ENCODE assay signal across 1 cellular context in the genomic region with DNA sequence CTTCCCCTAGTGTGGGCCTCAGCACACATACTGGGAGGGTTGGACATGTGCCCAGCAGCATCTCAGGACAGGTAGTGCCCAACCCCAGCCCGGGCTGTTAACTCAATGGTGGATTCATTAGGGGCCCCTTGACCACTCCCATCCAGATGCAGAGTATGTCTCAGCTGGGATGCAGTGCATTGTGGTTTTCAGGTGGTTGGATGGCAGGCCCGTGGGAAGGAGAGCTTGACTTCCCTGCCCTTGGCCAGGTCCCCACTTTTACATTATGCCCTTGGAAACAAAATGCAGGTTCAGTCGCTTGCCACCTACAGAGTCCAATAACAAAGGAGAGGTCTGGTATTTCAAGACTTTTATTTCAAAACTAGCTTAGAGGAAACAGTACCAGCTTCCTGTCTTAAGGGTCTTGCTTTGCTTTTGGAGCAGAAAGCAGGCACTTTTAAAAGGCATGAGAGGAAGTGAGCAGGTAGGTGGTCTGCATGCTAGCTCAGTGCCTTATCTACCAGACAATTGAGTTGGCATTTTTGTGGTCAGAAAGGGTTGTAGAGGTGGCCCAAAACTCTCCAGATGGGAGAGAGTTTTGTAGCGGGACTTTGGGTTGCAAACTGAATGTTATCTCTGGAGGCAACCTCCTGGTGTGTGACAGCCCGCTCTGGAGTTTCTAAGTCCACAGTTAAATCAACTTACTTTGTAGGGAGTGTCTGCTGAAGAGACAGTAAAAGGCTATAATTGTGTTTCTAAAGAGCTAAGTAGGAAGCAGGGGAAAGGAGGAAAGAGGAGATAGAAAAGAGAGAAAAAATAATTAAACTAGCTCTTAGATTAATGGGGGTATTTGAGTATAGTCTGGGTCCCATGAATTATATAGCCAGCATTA.
TF ChIP-seq lines count a peak whose summit lies in the region.

No MANE protein-coding gene starts in this region.

TF ChIP-seq in H1, 55 proteins besides CTCF, POLR2A, EP300 and RAD21:
- TF ChIP-seq TCF12 (IDR thresholded peaks at IDR 0.05; ENCODE audit: low read depth, low read length) (no peak), JUND (IDR thresholded peaks at IDR 0.05; ENCODE audit: low read length) (no peak), NANOG (IDR thresholded peaks at IDR 0.05; ENCODE audit: insufficient read depth, low read depth, low read length, poor library complexity, severe bottlenecking) (no peak), CHD1 (IDR thresholded peaks at IDR 0.05; ENCODE audit: low read depth, low read length) (no peak), ZNF274 (IDR thresholded peaks at IDR 0.05; ENCODE audit: borderline replicate concordance, extremely low read depth, low read length) (no peak), POLR2AphosphoS5 (IDR thresholded peaks at IDR 0.05; ENCODE audit: low read depth, low read length) (no peak), SAP30 (IDR thresholded peaks at IDR 0.05; ENCODE audit: insufficient read depth, insufficient replicate concordance, low read length) (no peak), JUN (IDR thresholded peaks at IDR 0.05; ENCODE audit: low read depth, low read length) (no peak), SP1 (IDR thresholded peaks at IDR 0.05; ENCODE audit: low read depth, low read length) (no peak), FOSL1 (IDR thresholded peaks at IDR 0.05; ENCODE audit: insufficient read depth, low read depth, low read length) (no peak), EZH2 (IDR thresholded peaks at IDR 0.05; ENCODE audit: low read depth, low read length, severe bottlenecking) (no peak), CREB1 (IDR thresholded peaks at IDR 0.05) (no peak), CEBPB (IDR thresholded peaks at IDR 0.05; ENCODE audit: low read depth, low read length) (no peak), POU5F1 (IDR thresholded peaks at IDR 0.05; ENCODE audit: low read depth, low read length) (no peak), BRCA1 (IDR thresholded peaks at IDR 0.05; ENCODE audit: low read depth, low read length) (no peak), RBBP5 (IDR thresholded peaks at IDR 0.05; ENCODE audit: borderline replicate concordance, low read depth, low read length) (no peak)
- TF ChIP-seq, protein P1, sequence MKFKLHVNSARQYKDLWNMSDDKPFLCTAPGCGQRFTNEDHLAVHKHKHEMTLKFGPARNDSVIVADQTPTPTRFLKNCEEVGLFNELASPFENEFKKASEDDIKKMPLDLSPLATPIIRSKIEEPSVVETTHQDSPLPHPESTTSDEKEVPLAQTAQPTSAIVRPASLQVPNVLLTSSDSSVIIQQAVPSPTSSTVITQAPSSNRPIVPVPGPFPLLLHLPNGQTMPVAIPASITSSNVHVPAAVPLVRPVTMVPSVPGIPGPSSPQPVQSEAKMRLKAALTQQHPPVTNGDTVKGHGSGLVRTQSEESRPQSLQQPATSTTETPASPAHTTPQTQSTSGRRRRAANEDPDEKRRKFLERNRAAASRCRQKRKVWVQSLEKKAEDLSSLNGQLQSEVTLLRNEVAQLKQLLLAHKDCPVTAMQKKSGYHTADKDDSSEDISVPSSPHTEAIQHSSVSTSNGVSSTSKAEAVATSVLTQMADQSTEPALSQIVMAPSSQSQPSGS (IDR thresholded peaks at IDR 0.05; ENCODE audit: low read length) = no peak
- TF ChIP-seq, protein P2, sequence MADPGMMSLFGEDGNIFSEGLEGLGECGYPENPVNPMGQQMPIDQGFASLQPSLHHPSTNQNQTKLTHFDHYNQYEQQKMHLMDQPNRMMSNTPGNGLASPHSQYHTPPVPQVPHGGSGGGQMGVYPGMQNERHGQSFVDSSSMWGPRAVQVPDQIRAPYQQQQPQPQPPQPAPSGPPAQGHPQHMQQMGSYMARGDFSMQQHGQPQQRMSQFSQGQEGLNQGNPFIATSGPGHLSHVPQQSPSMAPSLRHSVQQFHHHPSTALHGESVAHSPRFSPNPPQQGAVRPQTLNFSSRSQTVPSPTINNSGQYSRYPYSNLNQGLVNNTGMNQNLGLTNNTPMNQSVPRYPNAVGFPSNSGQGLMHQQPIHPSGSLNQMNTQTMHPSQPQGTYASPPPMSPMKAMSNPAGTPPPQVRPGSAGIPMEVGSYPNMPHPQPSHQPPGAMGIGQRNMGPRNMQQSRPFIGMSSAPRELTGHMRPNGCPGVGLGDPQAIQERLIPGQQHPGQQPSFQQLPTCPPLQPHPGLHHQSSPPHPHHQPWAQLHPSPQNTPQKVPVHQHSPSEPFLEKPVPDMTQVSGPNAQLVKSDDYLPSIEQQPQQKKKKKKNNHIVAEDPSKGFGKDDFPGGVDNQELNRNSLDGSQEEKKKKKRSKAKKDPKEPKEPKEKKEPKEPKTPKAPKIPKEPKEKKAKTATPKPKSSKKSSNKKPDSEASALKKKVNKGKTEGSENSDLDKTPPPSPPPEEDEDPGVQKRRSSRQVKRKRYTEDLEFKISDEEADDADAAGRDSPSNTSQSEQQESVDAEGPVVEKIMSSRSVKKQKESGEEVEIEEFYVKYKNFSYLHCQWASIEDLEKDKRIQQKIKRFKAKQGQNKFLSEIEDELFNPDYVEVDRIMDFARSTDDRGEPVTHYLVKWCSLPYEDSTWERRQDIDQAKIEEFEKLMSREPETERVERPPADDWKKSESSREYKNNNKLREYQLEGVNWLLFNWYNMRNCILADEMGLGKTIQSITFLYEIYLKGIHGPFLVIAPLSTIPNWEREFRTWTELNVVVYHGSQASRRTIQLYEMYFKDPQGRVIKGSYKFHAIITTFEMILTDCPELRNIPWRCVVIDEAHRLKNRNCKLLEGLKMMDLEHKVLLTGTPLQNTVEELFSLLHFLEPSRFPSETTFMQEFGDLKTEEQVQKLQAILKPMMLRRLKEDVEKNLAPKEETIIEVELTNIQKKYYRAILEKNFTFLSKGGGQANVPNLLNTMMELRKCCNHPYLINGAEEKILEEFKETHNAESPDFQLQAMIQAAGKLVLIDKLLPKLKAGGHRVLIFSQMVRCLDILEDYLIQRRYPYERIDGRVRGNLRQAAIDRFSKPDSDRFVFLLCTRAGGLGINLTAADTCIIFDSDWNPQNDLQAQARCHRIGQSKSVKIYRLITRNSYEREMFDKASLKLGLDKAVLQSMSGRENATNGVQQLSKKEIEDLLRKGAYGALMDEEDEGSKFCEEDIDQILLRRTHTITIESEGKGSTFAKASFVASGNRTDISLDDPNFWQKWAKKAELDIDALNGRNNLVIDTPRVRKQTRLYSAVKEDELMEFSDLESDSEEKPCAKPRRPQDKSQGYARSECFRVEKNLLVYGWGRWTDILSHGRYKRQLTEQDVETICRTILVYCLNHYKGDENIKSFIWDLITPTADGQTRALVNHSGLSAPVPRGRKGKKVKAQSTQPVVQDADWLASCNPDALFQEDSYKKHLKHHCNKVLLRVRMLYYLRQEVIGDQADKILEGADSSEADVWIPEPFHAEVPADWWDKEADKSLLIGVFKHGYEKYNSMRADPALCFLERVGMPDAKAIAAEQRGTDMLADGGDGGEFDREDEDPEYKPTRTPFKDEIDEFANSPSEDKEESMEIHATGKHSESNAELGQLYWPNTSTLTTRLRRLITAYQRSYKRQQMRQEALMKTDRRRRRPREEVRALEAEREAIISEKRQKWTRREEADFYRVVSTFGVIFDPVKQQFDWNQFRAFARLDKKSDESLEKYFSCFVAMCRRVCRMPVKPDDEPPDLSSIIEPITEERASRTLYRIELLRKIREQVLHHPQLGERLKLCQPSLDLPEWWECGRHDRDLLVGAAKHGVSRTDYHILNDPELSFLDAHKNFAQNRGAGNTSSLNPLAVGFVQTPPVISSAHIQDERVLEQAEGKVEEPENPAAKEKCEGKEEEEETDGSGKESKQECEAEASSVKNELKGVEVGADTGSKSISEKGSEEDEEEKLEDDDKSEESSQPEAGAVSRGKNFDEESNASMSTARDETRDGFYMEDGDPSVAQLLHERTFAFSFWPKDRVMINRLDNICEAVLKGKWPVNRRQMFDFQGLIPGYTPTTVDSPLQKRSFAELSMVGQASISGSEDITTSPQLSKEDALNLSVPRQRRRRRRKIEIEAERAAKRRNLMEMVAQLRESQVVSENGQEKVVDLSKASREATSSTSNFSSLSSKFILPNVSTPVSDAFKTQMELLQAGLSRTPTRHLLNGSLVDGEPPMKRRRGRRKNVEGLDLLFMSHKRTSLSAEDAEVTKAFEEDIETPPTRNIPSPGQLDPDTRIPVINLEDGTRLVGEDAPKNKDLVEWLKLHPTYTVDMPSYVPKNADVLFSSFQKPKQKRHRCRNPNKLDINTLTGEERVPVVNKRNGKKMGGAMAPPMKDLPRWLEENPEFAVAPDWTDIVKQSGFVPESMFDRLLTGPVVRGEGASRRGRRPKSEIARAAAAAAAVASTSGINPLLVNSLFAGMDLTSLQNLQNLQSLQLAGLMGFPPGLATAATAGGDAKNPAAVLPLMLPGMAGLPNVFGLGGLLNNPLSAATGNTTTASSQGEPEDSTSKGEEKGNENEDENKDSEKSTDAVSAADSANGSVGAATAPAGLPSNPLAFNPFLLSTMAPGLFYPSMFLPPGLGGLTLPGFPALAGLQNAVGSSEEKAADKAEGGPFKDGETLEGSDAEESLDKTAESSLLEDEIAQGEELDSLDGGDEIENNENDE (IDR thresholded peaks at IDR 0.05; ENCODE audit: insufficient replicate concordance, low read length) = no peak
